ENCODE assay signal across 8 cellular contexts in the genomic region with DNA sequence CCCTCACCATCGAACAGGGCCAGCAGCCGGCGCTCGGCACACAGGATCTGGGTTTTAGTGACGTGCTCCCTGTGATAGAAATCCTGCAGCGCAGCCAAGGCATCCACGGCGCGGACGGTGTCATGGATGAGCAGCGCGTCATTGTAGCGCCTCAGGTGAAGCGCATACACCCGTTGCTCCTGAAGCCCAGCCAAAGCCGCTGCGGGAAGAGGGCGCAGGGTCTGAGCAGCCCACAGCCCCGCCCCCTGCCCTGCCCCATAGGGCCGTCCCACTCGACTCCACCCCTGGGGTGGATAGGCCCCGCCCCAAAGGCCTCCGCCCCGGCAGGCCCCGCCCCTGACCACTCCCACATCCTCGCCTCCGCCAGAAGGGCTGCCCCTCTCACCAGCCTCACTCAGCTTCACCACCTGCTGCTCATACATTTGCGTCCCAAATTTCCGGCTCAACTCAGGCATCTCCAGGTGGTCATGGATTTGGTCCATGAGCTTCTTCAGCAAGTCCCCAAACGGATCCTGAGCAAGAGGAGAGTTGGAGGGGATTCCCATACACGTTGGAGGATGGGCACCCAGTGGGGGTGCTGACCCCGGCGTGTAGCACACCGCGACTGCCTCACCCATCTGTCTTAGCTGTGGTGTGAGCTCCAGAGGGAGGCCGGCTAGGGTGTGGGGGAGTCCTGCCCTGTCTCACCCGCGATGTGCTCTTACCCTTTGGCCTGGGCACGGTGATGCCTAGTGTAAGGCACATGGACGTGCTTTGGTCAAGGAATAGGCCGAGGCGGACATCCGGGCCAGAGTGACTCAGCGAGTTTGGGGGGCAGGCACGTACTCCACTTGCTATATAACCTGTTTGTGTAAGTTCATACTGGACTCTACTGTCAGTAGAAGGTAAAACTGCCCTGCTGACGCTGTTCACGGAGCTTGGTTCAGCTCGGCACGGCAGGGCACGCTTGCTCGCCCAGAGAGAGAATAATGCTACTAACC. TPM values are rescaled to one million over a fixed set of nuclear protein-coding genes. Genes with fewer than 3 reads are reported as not detected.
A peak's percentile ranks its signal among the peaks of the same experiment; 100 is the strongest.
DNase-seq lines count a peak whose midpoint lies in the region.

No MANE protein-coding gene starts in this region.

- H3F3A ChIP-seq in GM23248 (ENCODE audit: insufficient read depth) = no peaks in the 10 kb centered on the region

- DNase-seq in D341Med (ENCODE audit: low spot score) (peak; percentile 100), GM23248 (peak; percentile 47), NCI-H1092 (lab: John Stamatoyannopoulos, UW) (peak; percentile 82), amygdala (lab: John Stamatoyannopoulos, UW) (peak in 41 of 56 donors; percentile 5 to 83 (median 51)), immature natural killer cell (peak; percentile 75 to 83 (median 80)), HK-2 (ENCODE audit: unreplicated experiment) (no peak)
- peak; percentile 86 for DNase-seq in T-helper 2 cell treated with Interferon-gamma antibody and Interleukin-4, amounts not matched to agents 5 μg/mL and 100 μg/mL, for 36 hours (ENCODE audit: low spot score)
- DNase-seq in stimulated activated CD4-positive, alpha-beta T cell treated with anti-CD3 and anti-CD28 coated beads, Interleukin-1b, Interleukin-23, amount 100 ng/mL, for 1 hour (ENCODE audit: low read depth in 2 of 2) = peak; percentile 85 to 86

- H3K27me3 ChIP-seq in GM23248 (replicated peaks; ENCODE audit: insufficient read depth) = no peaks in the 10 kb centered on the region

- no peak overlapping the region for H3K27ac ChIP-seq in GM23248

- H2AFZ ChIP-seq in GM23248 = no peak overlapping the region

- H3K4me1 Mint-ChIP-seq in T-helper 2 cell treated with Interferon-gamma antibody and Interleukin-4, amounts not matched to agents 5 μg/mL and 100 μg/mL, for 36 hours (ENCODE audit: low read depth) = peaks cover 27% of the 10 kb centered on the region
- H3K4me1 Mint-ChIP-seq in immature natural killer cell = peaks cover 30 to 34% of the 10 kb centered on the region in 2 donors

- H3K9me3 Mint-ChIP-seq in T-helper 2 cell treated with Interferon-gamma antibody and Interleukin-4, amounts not matched to agents 5 μg/mL and 100 μg/mL, for 36 hours = no peaks in the 10 kb centered on the region
- H3K9me3 Mint-ChIP-seq in immature natural killer cell = no peaks in the 10 kb centered on the region

- 69 to 82% methylated on average over 34 to 51 of the region's 51 CpGs for WGBS in GM23248 (ENCODE audit: low coverage in 1 of 2, low lambda C conversion rate in 2 of 2, missing lambda C conversion rate in 2 of 2), 2 experiments

- peaks cover 33% of the 10 kb centered on the region for H3K36me3 Mint-ChIP-seq in T-helper 2 cell treated with Interferon-gamma antibody and Interleukin-4, amounts not matched to agents 5 μg/mL and 100 μg/mL, for 36 hours (ENCODE audit: low read depth)
- peaks cover 3 to 4% (median 3%) of the 10 kb centered on the region in 3 donors for H3K36me3 Mint-ChIP-seq in immature natural killer cell

- H4K20me1 ChIP-seq in GM23248 (ENCODE audit: insufficient read depth) = no peaks in the 10 kb centered on the region

- H3K27me3 Mint-ChIP-seq in T-helper 2 cell treated with Interferon-gamma antibody and Interleukin-4, amounts not matched to agents 5 μg/mL and 100 μg/mL, for 36 hours (ENCODE audit: low read depth) = no peaks in the 10 kb centered on the region
- H3K27me3 Mint-ChIP-seq in immature natural killer cell (ENCODE audit: low read depth in 3 of 3) = peaks cover 0 to 3% (median 0%) of the 10 kb centered on the region in 3 donors

- in situ Hi-C loops in GM23248 (cut with MboI) = no loop called here

- H3K4me3 Mint-ChIP-seq in T-helper 2 cell treated with Interferon-gamma antibody and Interleukin-4, amounts not matched to agents 5 μg/mL and 100 μg/mL, for 36 hours = peak overlapping the region; percentile 50
- H3K4me3 Mint-ChIP-seq in immature natural killer cell = peak overlapping the region in 4 of 5 donors; percentile 29 to 67 (median 50)

- H3K9me2 ChIP-seq in GM23248 (ENCODE audit: insufficient read depth) = no peaks in the 10 kb centered on the region

- peaks cover 8% of the 10 kb centered on the region for H3K4me1 ChIP-seq in GM23248 (ENCODE audit: insufficient read depth)

- no peaks in the 10 kb centered on the region for H3K36me3 ChIP-seq in GM23248 (ENCODE audit: low read depth)

- no peak overlapping the region for H3K4me2 ChIP-seq in GM23248 (ENCODE audit: unreplicated experiment)

- H3K9me3 ChIP-seq in GM23248 (ENCODE audit: low read depth) = no peaks in the 10 kb centered on the region

- peak overlapping the region; percentile 31 for H3K27ac Mint-ChIP-seq in T-helper 2 cell treated with Interferon-gamma antibody and Interleukin-4, amounts not matched to agents 5 μg/mL and 100 μg/mL, for 36 hours
- no peak overlapping the region for H3K27ac Mint-ChIP-seq in immature natural killer cell

- no peaks in the 10 kb centered on the region for H3K79me2 ChIP-seq in GM23248 (ENCODE audit: insufficient read depth)

- no peak overlapping the region for H3K9ac ChIP-seq in GM23248

- no peak overlapping the region for H3K4me3 ChIP-seq in GM23248

RNA-seq across cellular contexts. Expression of gene DHX58, which starts 4.6 kb away (rescaled TPM):
- 2.5 and 11.6 TPM in 2 replicates for total RNA-seq in GM23248 (2014; rRNA removed; shearing (Covaris generic))
- 1.6 and 2.0 TPM in 2 replicates for polyA plus RNA-seq in GM23248 (2016; fragmentation: Nextera tagmentation; extraction: Ambion mirVana)
- polyA plus RNA-seq in immature natural killer cell = 10 to 100 TPM in 1 of 3 donors, 1 to 10 TPM in 2; 3.0 to 14.3 (median 9.8) TPM

RNA-seq across cellular contexts. Expression of gene ZNF385C, which starts 9.6 kb away (rescaled TPM):
- total RNA-seq in GM23248 (2014; rRNA removed; shearing (Covaris generic)) = not detected in 2 replicates
- not detected in 2 replicates for polyA plus RNA-seq in GM23248 (2016; fragmentation: Nextera tagmentation; extraction: Ambion mirVana)
- under 1 TPM in 1 of 3 donors, not detected in 2; 0.44 TPM for polyA plus RNA-seq in immature natural killer cell

RNA-seq across cellular contexts. Expression of gene KAT2A, which starts 13.3 kb away (rescaled TPM):
- total RNA-seq in GM23248 (2014; rRNA removed; shearing (Covaris generic)) = 13.9 and 16.8 TPM in 2 replicates
- 6.0 and 7.2 TPM in 2 replicates for polyA plus RNA-seq in GM23248 (2016; fragmentation: Nextera tagmentation; extraction: Ambion mirVana)
- 1 to 10 TPM; 2.9 to 4.3 (median 3.5) TPM for polyA plus RNA-seq in immature natural killer cell

RNA-seq across cellular contexts. Expression of gene HSPB9, which starts 14.7 kb away (rescaled TPM):
- total RNA-seq in GM23248 (2014; rRNA removed; shearing (Covaris generic)) = not detected in 2 replicates
- polyA plus RNA-seq in GM23248 (2016; fragmentation: Nextera tagmentation; extraction: Ambion mirVana) (0.34 TPM in 1 of 2 replicates, not detected in the other), immature natural killer cell (under 1 TPM in 1 of 3 donors, not detected in 2; 0.11 TPM)

RNA-seq across cellular contexts. Expression of gene RAB5C, which starts 46.9 kb away (rescaled TPM):
- total RNA-seq in GM23248 (2014; rRNA removed; shearing (Covaris generic)) = 97.5 and 128 TPM in 2 replicates
- polyA plus RNA-seq in GM23248 (2016; fragmentation: Nextera tagmentation; extraction: Ambion mirVana) (123 and 124 TPM in 2 replicates), immature natural killer cell (100 to 1,000 TPM; 120 to 152 (median 133) TPM)
